Comparison of ENCODE assay signal across 17 cellular contexts in genomic region chr2:168992591-168993349, GRCh38. TPM values are rescaled to one million over a fixed set of nuclear protein-coding genes. Genes with fewer than 3 reads are reported as not detected.
DNase-seq lines count a peak whose midpoint lies in the region; ATAC-seq and TF ChIP-seq lines count a peak whose summit lies in the region.
"Had no signal": no experiment of that assay in that cellular context is flagged by ENCODE, and none has a peak within 500 bp of the region (broad histone marks: within the 10 kb centered on the region; RNA-seq: fewer than 3 reads in every experiment).

No MANE protein-coding gene starts in this region.

- H3K4me3 ChIP-seq in effector memory CD4-positive, alpha-beta T cell (ENCODE audit: insufficient read depth, low read depth, low read length, poor library complexity, severe bottlenecking) = no peak overlapping the region
- H3K4me3 ChIP-seq: BLaER1, PC-9 had no signal

- no peaks in the 10 kb centered on the region for H3K27me3 ChIP-seq in effector memory CD4-positive, alpha-beta T cell (replicated peaks; ENCODE audit: control insufficient read depth, insufficient read depth, low read length, poor library complexity, severe bottlenecking)
- H3K27me3 ChIP-seq: BLaER1 had no signal

- H3K27me3 Mint-ChIP-seq in natural killer cell (ENCODE audit: low read depth in 2 of 2) = no peaks in the 10 kb centered on the region

- H3K9me3 ChIP-seq in effector memory CD4-positive, alpha-beta T cell (ENCODE audit: control insufficient read depth, low read length) = no peaks in the 10 kb centered on the region
- H3K9me3 ChIP-seq: BLaER1 had no signal

- no peaks in the 10 kb centered on the region for H3K36me3 Mint-ChIP-seq in natural killer cell
- H3K36me3 Mint-ChIP-seq: stimulated activated effector memory CD8-positive, alpha-beta T cell treated with anti-CD3 and anti-CD28 coated beads, Interleukin-12 subunit alpha, Interleukin-12 subunit beta, amount 100 ng/mL, for 72 hours; T-cell had no signal

- H3K9me3 Mint-ChIP-seq in natural killer cell = no peaks in the 10 kb centered on the region
- H3K9me3 Mint-ChIP-seq: dendritic cell treated with granulocyte-macrophage colony-stimulating factor and Interleukin-4, amounts not matched to agents 40 ng/mL and 50 ng/mL, for 4 days; stimulated activated effector memory CD8-positive, alpha-beta T cell treated with anti-CD3 and anti-CD28 coated beads, Interleukin-12 subunit alpha, Interleukin-12 subunit beta, amount 100 ng/mL, for 72 hours; T-cell had no signal

- peak overlapping the region in 1 of 2 donors; percentile 24 for H3K27ac Mint-ChIP-seq in natural killer cell
- H3K27ac Mint-ChIP-seq: dendritic cell treated with granulocyte-macrophage colony-stimulating factor and Interleukin-4, amounts not matched to agents 40 ng/mL and 50 ng/mL, for 4 days; stimulated activated effector memory CD8-positive, alpha-beta T cell treated with anti-CD3 and anti-CD28 coated beads, Interleukin-12 subunit alpha, Interleukin-12 subunit beta, amount 100 ng/mL, for 72 hours; T-cell had no signal

- DNase-seq in EH (ENCODE audit: low read depth) = peak; percentile 38
- DNase-seq in MV-4-11 (lab: John Stamatoyannopoulos, UW) = peak; percentile 48
- peak; percentile 57 to 58 for DNase-seq in dermis microvascular lymphatic vessel endothelial cell (ENCODE audit: low read depth in 2 of 2)
- DNase-seq in natural killer cell = no peak
- no peak for DNase-seq in effector memory CD4-positive, alpha-beta T cell
- no peak for DNase-seq in effector CD8-positive, alpha-beta T cell (lab: John Stamatoyannopoulos, UW)
- DNase-seq in GF-D8 (lab: John Stamatoyannopoulos, UW) = no peak
- DNase-seq in stimulated activated CD8-positive, alpha-beta memory T cell treated with anti-CD3 and anti-CD28 coated beads, Interleukin-4, amount 100 ng/mL, for 48 hours = no peak
- DNase-seq: activated T-cell treated with anti-CD3 and anti-CD28 coated beads for 4 hours; amniotic stem cell; PC-9; stimulated activated CD4-positive, alpha-beta T cell treated with anti-CD3 and anti-CD28 coated beads, Interleukin-2, amount 100 ng/mL, for 48 hours; T-cell had no signal

- H3K4me1 Mint-ChIP-seq in natural killer cell = peaks cover 18 to 26% of the 10 kb centered on the region in 2 donors

- H3K36me3 ChIP-seq in effector memory CD4-positive, alpha-beta T cell (ENCODE audit: control insufficient read depth, insufficient read depth, low read length) = no peaks in the 10 kb centered on the region
- H3K36me3 ChIP-seq: BLaER1 had no signal

- peak overlapping the region; percentile 35 for H3K4me3 Mint-ChIP-seq in natural killer cell
- H3K4me3 Mint-ChIP-seq: dendritic cell treated with granulocyte-macrophage colony-stimulating factor and Interleukin-4, amounts not matched to agents 40 ng/mL and 50 ng/mL, for 4 days; stimulated activated effector memory CD8-positive, alpha-beta T cell treated with anti-CD3 and anti-CD28 coated beads, Interleukin-12 subunit alpha, Interleukin-12 subunit beta, amount 100 ng/mL, for 72 hours; T-cell had no signal

- intact Hi-C loops in natural killer cell (cut with micrococcal nuclease) = no loop called here

- no peaks in the 10 kb centered on the region for H3K4me1 ChIP-seq in effector memory CD4-positive, alpha-beta T cell (ENCODE audit: control insufficient read depth, insufficient read depth, low read length, poor library complexity, severe bottlenecking)

- H3K27ac ChIP-seq in effector memory CD4-positive, alpha-beta T cell (ENCODE audit: insufficient read depth, low read length, poor library complexity, severe bottlenecking) = no peak overlapping the region
- H3K27ac ChIP-seq: BLaER1, PC-9 had no signal

- TF ChIP-seq CTCF in natural killer cell (IDR thresholded peaks at IDR 0.05) = no peak

- peak in 1 of 3 donors; percentile 43 for ATAC-seq in natural killer cell
- ATAC-seq: stimulated activated effector memory CD8-positive, alpha-beta T cell treated with anti-CD3 and anti-CD28 coated beads, Interleukin-12 subunit alpha, Interleukin-12 subunit beta, amount 100 ng/mL, for 72 hours; T-cell had no signal

RNA-seq across cellular contexts. Expression of gene ABCB11, which starts 38.4 kb away (rescaled TPM):
- not detected in 2 replicates for total RNA-seq in dermis microvascular lymphatic vessel endothelial cell
- total RNA-seq in natural killer cell = under 1 TPM; 0.07 to 0.48 (median 0.07) TPM
- total RNA-seq: myocyte, PC-9 had no signal

Comparison
In these comparisons a context has a peak if more than half of its experiments do, and no peak if none do; other contexts are left out.
1. DNase-seq: peak in EH (single experiment), MV-4-11 (single experiment) and dermis microvascular lymphatic vessel endothelial cell (2 of 2); none in natural killer cell (single experiment), effector memory CD4-positive, alpha-beta T cell (0 of 3), effector CD8-positive, alpha-beta T cell (single experiment), GF-D8 (single experiment) and stimulated activated CD8-positive, alpha-beta memory T cell treated with anti-CD3 and anti-CD28 coated beads, Interleukin-4, amount 100 ng/mL, for 48 hours (single experiment).